In genomic region chr11:109547356-109548027, GRCh38 we compare ENCODE assay signal across 14 cellular contexts.
A peak's percentile ranks its signal among the peaks of the same experiment; 100 is the strongest.
DNase-seq lines count a peak whose midpoint lies in the region; ATAC-seq, FAIRE-seq and TF ChIP-seq lines count a peak whose summit lies in the region.
"Had no signal": no experiment of that assay in that cellular context is flagged by ENCODE, and none has a peak within 500 bp of the region (broad histone marks: within the 10 kb centered on the region; RNA-seq: fewer than 3 reads in every experiment).

No MANE protein-coding gene starts in this region.

- WGBS in body of pancreas, 2 donors: 39 to 49% methylated on average over 6 of the region's 6 CpGs

- no peaks in the 10 kb centered on the region for H3K4me1 Mint-ChIP-seq in Calu3 (ENCODE audit: low read depth, unreplicated experiment)
- H3K4me1 Mint-ChIP-seq: B cell had no signal

- H3K27ac Mint-ChIP-seq in Calu3 (ENCODE audit: unreplicated experiment): no peak overlapping the region
- H3K27ac Mint-ChIP-seq: activated naive CD8-positive, alpha-beta T cell; B cell had no signal

- POLR2A ChIA-PET in AG04449 (lab: Yijun Ruan, JAX): interaction anchor here (0.7 to 1.0 kb wide), 2 partner anchors 20 to 677 kb away, joined by 3 to 4 read pairs; no protein-coding TSS in a partner anchor

- H3K36me3 ChIP-seq in body of pancreas (replicated peaks in 1 of 2; ENCODE audit: insufficient read depth in 1 of 2, low read depth in 2 of 2): no peaks in the 10 kb centered on the region
- no peaks in the 10 kb centered on the region for H3K36me3 ChIP-seq in left lung
- H3K36me3 ChIP-seq: right atrium auricular region had no signal

- intact Hi-C loops in body of pancreas (cut with DNase I): no loop called here
- intact Hi-C loops in left lung (cut with DNase I): no loop called here
- intact Hi-C loops in Calu3 (cut with micrococcal nuclease; ENCODE audit: unreplicated experiment): no loop called here

- no peaks in the 10 kb centered on the region for H3K36me3 Mint-ChIP-seq in Calu3 (ENCODE audit: insufficient read depth, unreplicated experiment)
- H3K36me3 Mint-ChIP-seq: activated naive CD8-positive, alpha-beta T cell had no signal

- H3K27ac ChIP-seq in body of pancreas (peak overlapping the region in 3 of 4 donors; percentile 21 to 61 (median 31)), left lung (no peak overlapping the region)
- H3K27ac ChIP-seq: right atrium auricular region had no signal

- peak; percentile 75 for ATAC-seq in body of pancreas
- ATAC-seq in left lung: peak; percentile 53
- no peak for ATAC-seq in GM19328 (IDR thresholded peaks at IDR 0.05; ENCODE audit: unreplicated experiment)

- TF ChIP-seq CTCF in AG04449 (IDR thresholded peaks at IDR 0.05; ENCODE audit: insufficient read depth, low read length, missing control alignments) (no peak), body of pancreas (IDR thresholded peaks at IDR 0.05) (no peak), left lung (IDR thresholded peaks at IDR 0.05) (no peak), Calu3 (IDR thresholded peaks at IDR 0.05; ENCODE audit: unreplicated experiment) (no peak)

- no peaks in the 10 kb centered on the region for H3K27me3 Mint-ChIP-seq in Calu3 (ENCODE audit: unreplicated experiment)
- H3K27me3 Mint-ChIP-seq: activated naive CD8-positive, alpha-beta T cell; B cell had no signal

- H3K4me3 ChIP-seq in AG04449 (ENCODE audit: low read depth, low read length) (no peak overlapping the region), body of pancreas (no peak overlapping the region), left lung (no peak overlapping the region)
- H3K4me3 ChIP-seq: right atrium auricular region had no signal

- H3K4me1 ChIP-seq in body of pancreas: no peaks in the 10 kb centered on the region
- peaks cover 0 to 4% of the 10 kb centered on the region in 2 donors for H3K4me1 ChIP-seq in left lung
- H3K4me1 ChIP-seq: right atrium auricular region had no signal

- CTCF ChIA-PET in AG04449 (lab: Yijun Ruan, JAX): interaction anchor here (0.9 to 1.2 kb wide), 2 partner anchors 9 to 109 kb away, joined by 3 to 4 read pairs; no protein-coding TSS in a partner anchor
- CTCF ChIA-PET in Calu3 (lab: Charles Lee): interaction anchor here (0.7 kb wide), 1 partner anchor 1670 kb away, joined by 4 read pairs; no protein-coding TSS in a partner anchor

- H3K9me3 Mint-ChIP-seq in Calu3 (ENCODE audit: low read depth, unreplicated experiment): no peaks in the 10 kb centered on the region

- BruUV-seq in Calu3 (replicated peaks; lab: Mats Ljungman, UMichigan): no TSS peak

- no peak overlapping the region for H3K4me3 Mint-ChIP-seq in Calu3 (ENCODE audit: low read depth, unreplicated experiment)
- H3K4me3 Mint-ChIP-seq: activated naive CD8-positive, alpha-beta T cell; B cell had no signal

- FAIRE-seq in HTR-8/SVneo (lab: Jason Lieb, UNC): peak; percentile 83

- DNase-seq in AG04449 (ENCODE audit: low read depth, low spot score) (peak; percentile 33), HTR-8/SVneo (ENCODE audit: insufficient read length, low spot score) (peak; percentile 64), body of pancreas (no peak), left lung (no peak), Calu3 (no peak), NCI-H146 treated with DMSO at 0.1 percent for 48 hours (lab: John Stamatoyannopoulos, UW; ENCODE audit: unreplicated experiment) (no peak), COR-L47 (lab: John Stamatoyannopoulos, UW) (no peak)
- DNase-seq: effector CD8-positive, alpha-beta T cell; NCI-H1436 treated with DMSO at 0.1 percent for 48 hours; T-helper 1 cell had no signal

- H3K27me3 ChIP-seq in body of pancreas (no peaks in the 10 kb centered on the region), left lung (no peaks in the 10 kb centered on the region)
- H3K27me3 ChIP-seq: right atrium auricular region had no signal

- no peak for TF ChIP-seq POLR2A in body of pancreas (IDR thresholded peaks at IDR 0.05)

- H3K9me3 ChIP-seq in body of pancreas (no peaks in the 10 kb centered on the region), left lung (peaks cover 0 to 11% of the 10 kb centered on the region in 2 donors)

Comparison
In these comparisons a context has a peak if more than half of its experiments do, and no peak if none do; other contexts are left out.
1. DNase-seq: peak in AG04449 (single experiment) and HTR-8/SVneo (single experiment); none in body of pancreas (0 of 4), left lung (0 of 2), Calu3 (single experiment), NCI-H146 treated with DMSO at 0.1 percent for 48 hours (single experiment) and COR-L47 (single experiment).
2. H3K27ac ChIP-seq: peak in body of pancreas (3 of 4); none in left lung (0 of 2).